In genomic region chr18:75023473-75023872, GRCh38 we compare ENCODE assay signal across 32 cellular contexts.
DNase-seq lines count a peak whose midpoint lies in the region; ATAC-seq, FAIRE-seq and TF ChIP-seq lines count a peak whose summit lies in the region.
"Had no signal": no experiment of that assay in that cellular context is flagged by ENCODE, and none has a peak within 500 bp of the region (broad histone marks: within the 10 kb centered on the region; RNA-seq: fewer than 3 reads in every experiment).

No MANE protein-coding gene starts in this region.

- H3K9me2 ChIP-seq in DOHH2 (replicated peaks; ENCODE audit: control insufficient read depth, low read length) = no peaks in the 10 kb centered on the region

- DNase-seq in GM19239 (ENCODE audit: insufficient read length, low spot score) = no peak
- DNase-seq in NCI-H774 (lab: John Stamatoyannopoulos, UW) = no peak
- DNase-seq in foreskin keratinocyte = no peak
- DNase-seq in head of caudate nucleus = no peak
- DNase-seq: activated CD4-positive, alpha-beta T cell treated with anti-CD3 and anti-CD28 coated beads, Interleukin-2, amount 10 ng/mL, durations not matched to agents 7 days and 5 days; activated naive CD4-positive, alpha-beta T cell treated with anti-CD3 and anti-CD28 coated beads for 36 hours; activated T-cell treated with anti-CD3 and anti-CD28 coated beads, Interleukin-2, amount 50 U/mL, for 72 hours; adrenal gland; BE2C; body of pancreas; cerebellar nuclear complex; dorsolateral prefrontal cortex; KG1; left lung; mesenchymal stem cell; NCI-H1436 treated with DMSO at 0.1 percent for 48 hours; NCI-H524; psoas muscle; SIG-M5; sigmoid colon; stimulated activated CD4-positive, alpha-beta T cell treated with anti-CD3 and anti-CD28 coated beads, Interleukin-4, amount 100 ng/mL, for 4 hours; stimulated activated naive B cell treated with anti-CD40 and anti-IgM and Interleukin-4, amounts not matched to agents 10 μg/mL and 1 μg/mL and 100 μg/mL, for 72 hours; SW 1271; upper lobe of left lung had no signal

- no peak overlapping the region for H3K27ac ChIP-seq in DOHH2 (ENCODE audit: low read depth, low read length)
- no peak overlapping the region for H3K27ac ChIP-seq in foreskin keratinocyte
- H3K27ac ChIP-seq: adrenal gland, body of pancreas, dorsolateral prefrontal cortex, left lung, neutrophil, psoas muscle, sigmoid colon, upper lobe of left lung had no signal

- ATAC-seq in HG02852 (IDR thresholded peaks at IDR 0.05; ENCODE audit: unreplicated experiment) (peak; percentile 77), HG03565 (IDR thresholded peaks at IDR 0.05; ENCODE audit: unreplicated experiment) (peak; percentile 67), foreskin keratinocyte (no peak), HG02840 (IDR thresholded peaks at IDR 0.05; ENCODE audit: low FRiP score, unreplicated experiment) (no peak)
- ATAC-seq: activated T-cell treated with anti-CD3 and anti-CD28 coated beads, Interleukin-2, amount 50 U/mL, for 72 hours; body of pancreas; left lung; Panc1; psoas muscle; stimulated activated naive B cell treated with anti-CD40 and anti-IgM and Interleukin-4, amounts not matched to agents 10 μg/mL and 1 μg/mL and 100 μg/mL, for 72 hours; WTC11 had no signal

- peak overlapping the region; percentile 44 for H3K4me2 ChIP-seq in DOHH2 (ENCODE audit: low read length)

- no peaks in the 10 kb centered on the region for H3K79me2 ChIP-seq in DOHH2 (ENCODE audit: control insufficient read depth, low read length)

- H3K4me1 ChIP-seq in DOHH2 (ENCODE audit: control insufficient read depth, low read length) (peaks cover 13% of the 10 kb centered on the region), foreskin keratinocyte (no peaks in the 10 kb centered on the region)
- H3K4me1 ChIP-seq: adrenal gland, BE2C, body of pancreas, left lung, psoas muscle, sigmoid colon, upper lobe of left lung had no signal

- no peaks in the 10 kb centered on the region for H3K36me3 ChIP-seq in DOHH2 (ENCODE audit: control insufficient read depth, low read length)
- H3K36me3 ChIP-seq: adrenal gland, BE2C, left lung, neutrophil, sigmoid colon, upper lobe of left lung had no signal

- H3K9me3 ChIP-seq in DOHH2 (ENCODE audit: control insufficient read depth, insufficient read depth, low read length) = no peaks in the 10 kb centered on the region
- H3K9me3 ChIP-seq: adrenal gland, BE2C, body of pancreas, left lung, neutrophil, psoas muscle, sigmoid colon, upper lobe of left lung had no signal

- no peaks in the 10 kb centered on the region for H3F3A ChIP-seq in DOHH2 (ENCODE audit: control insufficient read depth, insufficient read depth)

- H4K20me1 ChIP-seq in DOHH2 (ENCODE audit: control insufficient read depth, insufficient read depth, low read depth, low read length) = no peaks in the 10 kb centered on the region

- peak; percentile 82 for FAIRE-seq in GM19239 (lab: Jason Lieb, UNC)
- FAIRE-seq: islet of Langerhans had no signal

- H3K27me3 ChIP-seq in DOHH2 (ENCODE audit: control insufficient read depth, low read length) = no peaks in the 10 kb centered on the region
- no peaks in the 10 kb centered on the region for H3K27me3 ChIP-seq in foreskin keratinocyte
- H3K27me3 ChIP-seq: adrenal gland, BE2C, body of pancreas, dorsolateral prefrontal cortex, left lung, neutrophil, sigmoid colon, upper lobe of left lung had no signal

- intact Hi-C loops in head of caudate nucleus (cut with DNase I) = no loop called here

- TF ChIP-seq CTCF in DOHH2 (IDR thresholded peaks at IDR 0.05; ENCODE audit: low read depth, low read length, poor library complexity, severe bottlenecking) = no peak
- no peak for TF ChIP-seq CTCF in foreskin keratinocyte (conservative IDR thresholded peaks at IDR 0.05)

- H3K4me3 ChIP-seq in DOHH2 (ENCODE audit: low read length) = peak overlapping the region; percentile 27; the same call in 1 of the 2 replicates
- H3K4me3 ChIP-seq: adrenal gland, body of pancreas, dorsolateral prefrontal cortex, left lung, psoas muscle, sigmoid colon, upper lobe of left lung had no signal

Comparison
In these comparisons a context has a peak if more than half of its experiments do, and no peak if none do; other contexts are left out.
1. ATAC-seq: peak in HG02852 (single experiment) and HG03565 (single experiment); none in foreskin keratinocyte (single experiment) and HG02840 (single experiment).